ENCODE assay signal across 21 cellular contexts in the genomic region with DNA sequence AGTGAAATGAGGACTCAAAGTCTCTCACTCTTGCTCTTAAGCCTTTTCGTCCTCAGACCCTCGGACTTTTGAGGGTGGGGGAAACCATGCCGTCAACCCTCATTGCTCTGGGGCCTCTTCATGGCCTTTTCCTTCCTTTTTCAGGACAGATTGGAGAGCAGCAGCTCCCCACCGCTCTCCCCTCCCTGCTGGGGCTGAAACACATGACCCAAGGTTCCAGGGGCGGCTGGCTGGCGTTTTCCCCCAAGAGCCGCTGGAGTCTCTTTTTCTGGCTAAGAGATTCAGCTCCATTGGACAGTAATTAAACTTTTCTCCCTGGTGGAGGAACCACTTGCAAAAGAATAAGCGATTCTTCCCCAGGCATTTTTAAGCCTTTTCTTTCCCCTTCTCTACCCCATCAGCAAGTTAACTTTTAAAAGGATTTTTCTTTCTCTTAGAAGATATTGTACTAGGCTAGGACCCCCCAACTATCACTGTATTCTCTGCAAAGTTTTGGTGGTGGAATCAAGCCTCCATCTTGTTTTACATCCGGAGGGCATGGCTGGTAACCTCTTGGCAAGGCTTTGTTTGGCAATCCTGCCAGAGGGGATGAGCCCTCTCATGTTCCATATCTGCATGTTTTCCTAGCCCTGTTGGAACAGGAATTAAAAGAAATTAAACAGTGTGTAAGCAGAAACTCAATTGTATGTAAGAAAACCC.
DNase-seq lines count a peak whose midpoint lies in the region; ATAC-seq and TF ChIP-seq lines count a peak whose summit lies in the region.
"Had no signal": no experiment of that assay in that cellular context is flagged by ENCODE, and none has a peak within 500 bp of the region (broad histone marks: within the 10 kb centered on the region; RNA-seq: fewer than 3 reads in every experiment).

No MANE protein-coding gene starts in this region.

- no peak overlapping the region for H2BK5ac ChIP-seq in mesendoderm (ENCODE audit: low read length)

- H2BK15ac ChIP-seq in mesendoderm (replicated peaks; ENCODE audit: low read depth), result no peak overlapping the region

- H3K4me1 ChIP-seq in mesendoderm (ENCODE audit: control insufficient read depth, low read depth, low read length) (no peaks in the 10 kb centered on the region), suprapubic skin (peaks cover 60% of the 10 kb centered on the region)
- H3K4me1 ChIP-seq: colonic mucosa had no signal

- H3K4me3 ChIP-seq in mesendoderm (ENCODE audit: low read length), result no peak overlapping the region
- no peak overlapping the region for H3K4me3 ChIP-seq in suprapubic skin
- H3K4me3 ChIP-seq: breast epithelium, colonic mucosa had no signal

- H3K18ac ChIP-seq in mesendoderm (ENCODE audit: low read length), result peak overlapping the region; percentile 31

- no peaks in the 10 kb centered on the region for H3K27me3 ChIP-seq in mesendoderm (ENCODE audit: insufficient read depth, low read length, poor library complexity)
- no peaks in the 10 kb centered on the region for H3K27me3 ChIP-seq in suprapubic skin
- H3K27me3 ChIP-seq: breast epithelium, colonic mucosa had no signal

- H3K4me2 ChIP-seq in mesendoderm (ENCODE audit: low read length), result no peak overlapping the region

- H3K36me3 ChIP-seq in mesendoderm (ENCODE audit: control insufficient read depth, insufficient read depth, low read length) (no peaks in the 10 kb centered on the region), suprapubic skin (no peaks in the 10 kb centered on the region)
- H3K36me3 ChIP-seq: breast epithelium, colonic mucosa had no signal

- no peak overlapping the region for H3K56ac ChIP-seq in mesendoderm (ENCODE audit: low read length)

- no peak for TF ChIP-seq POLR2A in suprapubic skin (IDR thresholded peaks at IDR 0.05)

- no CpG with 5 or more reads among the region's 9 CpGs for WGBS in mesendoderm (ENCODE audit: extremely low coverage, insufficient coverage, low lambda C conversion rate)
- WGBS in suprapubic skin, result 74% methylated on average over 9 of the region's 9 CpGs

- H4K5ac ChIP-seq in mesendoderm (ENCODE audit: low read length), result no peak overlapping the region

- no peak overlapping the region for H4K8ac ChIP-seq in mesendoderm (ENCODE audit: low read depth, low read length)

- no peak overlapping the region for H3K23ac ChIP-seq in mesendoderm (ENCODE audit: low read length)

- H3K79me1 ChIP-seq in mesendoderm (ENCODE audit: low read length), result no peaks in the 10 kb centered on the region

- no peak overlapping the region for H2AK5ac ChIP-seq in mesendoderm (ENCODE audit: low read length)

- no peak for ATAC-seq in HG02885 (IDR thresholded peaks at IDR 0.05; ENCODE audit: poor library complexity, unreplicated experiment)
- no peak for ATAC-seq in esophagus mucosa
- ATAC-seq: left cardiac atrium; naive thymus-derived CD8-positive, alpha-beta T cell had no signal

- peak; percentile 3 for DNase-seq in NCI-H1092 (lab: John Stamatoyannopoulos, UW)
- no peak for DNase-seq in NCI-H1092 treated with DMSO at 0.1 percent for 48 hours (lab: John Stamatoyannopoulos, UW)
- no peak for DNase-seq in mesendoderm
- DNase-seq in suprapubic skin (ENCODE audit: low spot score in 2 of 2), result no peak
- no peak for DNase-seq in cerebellar cortex (ENCODE audit: low spot score)
- DNase-seq: activated T-cell treated with anti-CD3 and anti-CD28 coated beads, Interleukin-2, amount 50 U/mL, for 1 hour; colonic mucosa; endodermal cell; left cardiac atrium; naive thymus-derived CD8-positive, alpha-beta T cell; NCI-H1048; NCI-H2171; NCI-H774; SHP77; stimulated activated CD4-positive, alpha-beta T cell treated with anti-CD3 and anti-CD28 coated beads, Interleukin-1b, Interleukin-23, amount 100 ng/mL, for 48 hours; substantia nigra; SW 1271 had no signal

- H3K27ac ChIP-seq in VCaP (peak overlapping the region; percentile 19), mesendoderm (ENCODE audit: low read depth, low read length) (peak overlapping the region; percentile 15), suprapubic skin (peak overlapping the region; percentile 90)
- H3K27ac ChIP-seq: colonic mucosa had no signal

- peak overlapping the region; percentile 89 for H2BK120ac ChIP-seq in mesendoderm (ENCODE audit: low read depth, low read length)

- H3K9ac ChIP-seq in mesendoderm (ENCODE audit: low read length), result no peak overlapping the region

- H3K9me3 ChIP-seq in suprapubic skin, result no peaks in the 10 kb centered on the region
- H3K9me3 ChIP-seq: colonic mucosa had no signal

- TF ChIP-seq EP300 in suprapubic skin (IDR thresholded peaks at IDR 0.05), result no peak

- H3K4ac ChIP-seq in mesendoderm (ENCODE audit: low read depth, low read length), result no peak overlapping the region

- H3K79me2 ChIP-seq in mesendoderm (ENCODE audit: control insufficient read depth, insufficient read depth, low read length), result no peaks in the 10 kb centered on the region

- TF ChIP-seq CTCF in VCaP (conservative IDR thresholded peaks at IDR 0.05), result no peak
- no peak for TF ChIP-seq CTCF in suprapubic skin (IDR thresholded peaks at IDR 0.05)

Comparison
In these comparisons a context has a peak if more than half of its experiments do, and no peak if none do; other contexts are left out.
1. H3K27ac ChIP-seq: peak in every context shown above with its lines; median percentile 90 in suprapubic skin; 19 in VCaP; 15 in mesendoderm.